Comparison of ENCODE assay signal across 8 cellular contexts in the genomic region with DNA sequence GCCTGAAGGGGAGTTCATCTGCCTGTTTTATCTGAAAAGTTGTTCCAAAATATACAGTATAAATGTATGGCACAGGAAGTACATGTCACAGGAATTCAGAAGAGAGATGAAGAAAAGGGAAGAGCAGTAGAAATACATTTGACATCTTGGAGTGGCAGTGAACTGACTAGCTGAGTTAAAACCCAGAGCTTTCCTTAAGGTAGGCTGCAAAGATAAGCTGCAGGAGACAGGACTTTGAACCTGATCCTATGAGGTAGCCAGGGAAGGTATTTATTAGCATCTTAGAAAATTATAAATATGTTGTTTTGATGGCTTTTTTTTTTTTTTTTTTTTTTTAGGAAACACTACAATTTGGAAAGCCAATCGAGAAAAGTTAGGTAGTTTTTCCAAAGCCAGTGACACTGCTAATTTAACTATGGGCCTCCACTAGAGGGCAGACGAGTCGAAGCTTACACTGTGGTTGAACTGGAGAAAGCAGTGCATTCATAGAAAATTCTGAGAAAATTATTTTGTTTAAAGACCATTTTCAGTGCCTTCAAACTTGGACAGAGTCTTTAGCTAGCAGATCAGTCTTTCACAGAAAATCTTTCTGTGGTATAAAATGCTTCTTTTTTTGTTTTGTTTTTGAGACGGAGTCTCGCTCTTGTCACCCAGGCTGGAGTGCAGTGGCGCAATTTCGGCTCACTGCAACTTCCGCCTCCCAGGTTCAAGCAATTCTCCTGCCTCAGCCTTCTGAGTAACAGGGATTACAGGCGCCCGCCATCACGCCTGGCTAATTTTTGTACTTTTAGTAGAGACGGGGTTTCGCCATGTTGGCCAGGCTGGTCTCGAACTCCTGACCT.
DNase-seq lines count a peak whose midpoint lies in the region; ATAC-seq and TF ChIP-seq lines count a peak whose summit lies in the region.

No MANE protein-coding gene starts in this region.

- no peaks in the 10 kb centered on the region for H3K27me3 ChIP-seq in SJCRH30
- H3K27me3 ChIP-seq in thoracic aorta (replicated peaks; ENCODE audit: insufficient read depth) = no peaks in the 10 kb centered on the region

- ATAC-seq in thoracic aorta (ENCODE audit: insufficient number of reproducible peaks, low FRiP score, low read depth) (peak; percentile 60), GM21576 (IDR thresholded peaks at IDR 0.05; ENCODE audit: unreplicated experiment) (no peak)

- no peak overlapping the region for H3K4me3 ChIP-seq in SJCRH30
- H3K4me3 ChIP-seq in foreskin fibroblast (ENCODE audit: low read depth in 1 of 2, low read length in 2 of 2) = no peak overlapping the region
- H3K4me3 ChIP-seq in thoracic aorta = no peak overlapping the region

- DNase-seq in COR-L47 (lab: John Stamatoyannopoulos, UW) (peak; percentile 39), HuH-7.5 (ENCODE audit: low spot score) (peak; percentile 47), SJCRH30 (peak; percentile 68 to 89), foreskin fibroblast (peak; percentile 52 to 85), nucleus accumbens (lab: John Stamatoyannopoulos, UW) (peak in 43 of 56 donors; percentile 0 to 80 (median 30)), thoracic aorta (ENCODE audit: low spot score) (no peak)
- peak; percentile 40 for DNase-seq in activated T-helper 9 cell treated with anti-CD3 and anti-CD28 coated beads, Interleukin-2, amount 50 U/mL, for 16 hours (ENCODE audit: low read depth)

- H3K36me3 ChIP-seq in SJCRH30 = no peaks in the 10 kb centered on the region
- H3K36me3 ChIP-seq in thoracic aorta = no peaks in the 10 kb centered on the region

- peak overlapping the region; percentile 12 for H3K27ac ChIP-seq in SJCRH30
- H3K27ac ChIP-seq in thoracic aorta = no peak overlapping the region

- peaks cover 4% of the 10 kb centered on the region for H3K4me1 ChIP-seq in SJCRH30
- H3K4me1 ChIP-seq in thoracic aorta (ENCODE audit: control insufficient read depth in 1 of 2, low read depth in 2 of 2) = no peaks in the 10 kb centered on the region

- H3K9me3 ChIP-seq in SJCRH30 (replicated peaks) = no peaks in the 10 kb centered on the region
- H3K9me3 ChIP-seq in thoracic aorta = no peaks in the 10 kb centered on the region

- TF ChIP-seq CTCF in foreskin fibroblast (IDR thresholded peaks at IDR 0.05; ENCODE audit: low read depth, low read length) (peak; percentile 67), thoracic aorta (IDR thresholded peaks at IDR 0.05) (peak; percentile 62)
